In the genomic region with DNA sequence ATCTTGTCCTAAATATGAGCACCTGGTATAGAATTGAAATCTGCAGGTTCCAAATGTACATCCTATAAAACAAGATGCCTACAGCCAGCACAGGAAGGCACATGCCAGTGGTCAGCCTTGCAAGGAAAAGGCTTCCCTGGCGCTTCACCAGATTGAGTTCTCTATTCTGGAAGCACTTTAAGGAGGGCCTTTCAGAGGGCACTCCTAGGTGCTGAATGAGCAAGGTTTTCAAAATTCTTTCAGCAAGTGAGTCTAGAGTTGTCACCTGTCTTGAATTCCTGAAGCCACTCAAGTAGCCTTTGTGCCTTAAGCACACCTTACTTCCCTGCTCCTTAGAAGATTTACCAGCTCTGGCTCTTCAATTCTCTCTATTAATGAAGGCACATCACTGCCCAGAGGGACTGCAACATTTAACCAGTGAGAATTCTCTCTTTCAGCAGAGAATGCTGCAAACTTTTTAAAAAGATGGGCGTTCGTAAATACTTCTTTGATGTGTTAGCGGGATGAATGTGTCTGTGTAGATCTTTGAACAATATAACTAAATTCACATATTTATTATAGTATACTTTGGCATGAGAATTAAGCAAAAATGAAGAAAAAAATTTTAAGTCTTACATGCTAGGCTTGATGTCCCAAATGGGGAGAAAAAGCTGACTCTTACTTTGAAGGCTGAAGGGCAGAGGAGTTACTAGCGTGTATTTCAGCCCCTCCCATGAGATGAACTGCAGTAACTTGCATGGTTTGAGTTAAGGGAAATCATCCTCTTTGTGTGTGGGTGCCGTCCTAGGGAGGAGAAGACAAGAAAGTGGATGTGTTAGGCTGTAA, we compare ENCODE assay signal across 11 cellular contexts.
A peak's percentile ranks its signal among the peaks of the same experiment; 100 is the strongest.
DNase-seq lines count a peak whose midpoint lies in the region; ATAC-seq and TF ChIP-seq lines count a peak whose summit lies in the region.
"Had no signal": no experiment of that assay in that cellular context is flagged by ENCODE, and none has a peak within 500 bp of the region (broad histone marks: within the 10 kb centered on the region; RNA-seq: fewer than 3 reads in every experiment).

No MANE protein-coding gene starts in this region.

- H3K4me3 ChIP-seq in NB4 (ENCODE audit: low read depth, low read length) = no peak overlapping the region
- H3K4me3 ChIP-seq in endodermal cell (ENCODE audit: low read length) = no peak overlapping the region
- H3K4me3 ChIP-seq in ovary = no peak overlapping the region
- no peak overlapping the region for H3K4me3 ChIP-seq in tibial artery
- H3K4me3 ChIP-seq: right lobe of liver, suprapubic skin had no signal

- H3K27ac ChIP-seq in endodermal cell (ENCODE audit: low read depth, low read length) (peak overlapping the region; percentile 87), ovary (peak overlapping the region in 1 of 2 donors; percentile 58), tibial artery (no peak overlapping the region)

- H3K4me1 ChIP-seq in endodermal cell (ENCODE audit: control insufficient read depth, insufficient read depth, low read length) (peaks cover 9% of the 10 kb centered on the region), ovary (ENCODE audit: insufficient read depth) (peaks cover 3% of the 10 kb centered on the region), tibial artery (peaks cover 0 to 14% (median 6%) of the 10 kb centered on the region in 4 donors)
- H3K4me1 ChIP-seq: right lobe of liver had no signal

- no peak for ATAC-seq in HG02798 (IDR thresholded peaks at IDR 0.05; ENCODE audit: poor library complexity, unreplicated experiment)

- no peak overlapping the region for H3K4me3 Mint-ChIP-seq in endodermal cell
- H3K4me3 Mint-ChIP-seq in neural crest cell = no peak overlapping the region
- H3K4me3 Mint-ChIP-seq: IgD-negative memory B cell had no signal

- H3K27me3 Mint-ChIP-seq in endodermal cell (ENCODE audit: insufficient read depth) (no peaks in the 10 kb centered on the region), neural crest cell (ENCODE audit: low read depth) (no peaks in the 10 kb centered on the region)
- H3K27me3 Mint-ChIP-seq: IgD-negative memory B cell had no signal

- H3K36me3 ChIP-seq in endodermal cell (ENCODE audit: control insufficient read depth, insufficient read depth, low read length) (peaks cover 5% of the 10 kb centered on the region), ovary (no peaks in the 10 kb centered on the region), tibial artery (no peaks in the 10 kb centered on the region)
- H3K36me3 ChIP-seq: right lobe of liver, suprapubic skin had no signal

- peak; percentile 29 for DNase-seq in Caki2 (ENCODE audit: low read depth)
- peak; percentile 32 for DNase-seq in NB4 (ENCODE audit: low read depth)
- peak; percentile 55 for DNase-seq in endodermal cell
- DNase-seq in neural crest cell (ENCODE audit: low read depth, low spot score) = no peak
- DNase-seq in ovary = no peak
- DNase-seq in stimulated activated CD4-positive, alpha-beta T cell treated with anti-CD3 and anti-CD28 coated beads, Interleukin-1b, Interleukin-23, amount 100 ng/mL, for 48 hours = no peak
- DNase-seq in tibial artery = no peak

- H3K9me3 ChIP-seq in endodermal cell (ENCODE audit: control insufficient read depth, low read length) (no peaks in the 10 kb centered on the region), ovary (no peaks in the 10 kb centered on the region), tibial artery (no peaks in the 10 kb centered on the region)
- H3K9me3 ChIP-seq: right lobe of liver, suprapubic skin had no signal

- peaks cover 16% of the 10 kb centered on the region for H3K36me3 Mint-ChIP-seq in endodermal cell (ENCODE audit: low read depth)
- H3K36me3 Mint-ChIP-seq in neural crest cell (ENCODE audit: low read depth) = peaks cover 19% of the 10 kb centered on the region

- H3K9me3 Mint-ChIP-seq in endodermal cell (no peaks in the 10 kb centered on the region), neural crest cell (no peaks in the 10 kb centered on the region)
- H3K9me3 Mint-ChIP-seq: IgD-negative memory B cell had no signal

- WGBS in endodermal cell (ENCODE audit: insufficient coverage in 1 of 2, insufficient read length in 1 of 2), 2 experiments = 74 to 89% methylated on average over 1 to 3 of the region's 6 CpGs
- WGBS in ovary, 3 donors = 53 to 65% (median 61%) methylated on average over 6 of the region's 6 CpGs

- H3K27me3 ChIP-seq in endodermal cell (ENCODE audit: control insufficient read depth, insufficient read depth, low read length, poor library complexity, severe bottlenecking) (no peaks in the 10 kb centered on the region), ovary (no peaks in the 10 kb centered on the region), tibial artery (no peaks in the 10 kb centered on the region)
- H3K27me3 ChIP-seq: right lobe of liver, suprapubic skin had no signal

- TF ChIP-seq CTCF in NB4 (IDR thresholded peaks at IDR 0.05; ENCODE audit: low read depth, low read length) = no peak
- no peak for TF ChIP-seq CTCF in endodermal cell (conservative IDR thresholded peaks at IDR 0.05)
- no peak for TF ChIP-seq CTCF in neural crest cell (conservative IDR thresholded peaks at IDR 0.05)
- TF ChIP-seq CTCF in ovary (IDR thresholded peaks at IDR 0.05) = no peak
- TF ChIP-seq CTCF in tibial artery (IDR thresholded peaks at IDR 0.05) = no peak

- TF ChIP-seq EP300 in ovary (IDR thresholded peaks at IDR 0.05) = no peak

- H3K4me1 Mint-ChIP-seq in endodermal cell (peaks cover 47% of the 10 kb centered on the region), neural crest cell (peaks cover 26% of the 10 kb centered on the region)

- H3K9ac ChIP-seq in endodermal cell (ENCODE audit: extremely low read depth, low read length, poor library complexity, severe bottlenecking) = peak overlapping the region; percentile 47

- intact Hi-C loops in ovary (cut with DNase I) = no loop called here
- intact Hi-C loops in tibial artery (cut with DNase I; ENCODE audit: low total_unique reads) = no loop called here

- in situ Hi-C loops in Caki2 (cut with HindIII; ENCODE audit: low pct_unique_long_range_greater_than_20kb, low sequenced_read_pairs) = no loop called here

- TF ChIP-seq POLR2A in NB4 (IDR thresholded peaks at IDR 0.05; ENCODE audit: extremely low read depth, insufficient read length) (no peak), ovary (IDR thresholded peaks at IDR 0.05) (no peak)

- H3K27ac Mint-ChIP-seq in endodermal cell (peak overlapping the region; percentile 99), neural crest cell (ENCODE audit: unreplicated experiment) (peak overlapping the region; percentile 99)
- H3K27ac Mint-ChIP-seq: IgD-negative memory B cell had no signal

Comparison
In these comparisons a context has a peak if more than half of its experiments do, and no peak if none do; other contexts are left out.
1. DNase-seq: peak in Caki2 (single experiment), NB4 (single experiment) and endodermal cell (single experiment); none in neural crest cell (single experiment), ovary (0 of 5), stimulated activated CD4-positive, alpha-beta T cell treated with anti-CD3 and anti-CD28 coated beads, Interleukin-1b, Interleukin-23, amount 100 ng/mL, for 48 hours (single experiment) and tibial artery (0 of 2).